Comparison of ENCODE assay signal across 8 cellular contexts in the genomic region with DNA sequence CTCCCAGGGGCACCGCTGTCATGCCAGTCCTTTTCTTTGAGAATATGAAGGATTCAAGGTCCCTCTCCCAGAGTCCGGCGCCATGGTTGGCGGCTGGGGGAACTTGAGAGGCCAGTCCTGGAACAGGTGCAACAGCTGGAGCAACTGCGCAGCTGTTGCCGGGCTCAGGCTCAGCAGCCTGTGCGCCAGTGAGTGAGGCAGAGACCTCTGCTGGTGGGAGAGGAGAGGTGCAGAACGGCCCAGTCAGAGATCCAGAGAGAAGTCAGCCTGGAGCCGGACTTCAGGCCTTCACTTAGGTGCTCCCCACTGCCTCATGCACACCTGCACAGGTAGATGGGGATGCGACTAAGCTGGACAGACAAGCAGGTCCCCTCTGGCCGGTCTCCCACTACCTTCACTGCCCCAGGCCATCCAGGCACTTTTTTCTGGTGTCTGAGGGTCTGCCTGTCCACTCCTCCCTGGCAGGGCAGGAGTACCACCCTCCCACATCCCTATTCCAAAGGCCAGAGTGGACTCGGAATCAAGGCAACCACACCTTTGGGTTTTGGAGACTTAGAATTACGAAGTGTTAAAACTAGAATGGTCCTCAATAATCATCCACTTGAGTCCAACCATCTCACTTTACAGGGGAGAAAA. TPM values are rescaled to one million over a fixed set of nuclear protein-coding genes. Genes with fewer than 3 reads are reported as not detected.
A peak's percentile ranks its signal among the peaks of the same experiment; 100 is the strongest.
DNase-seq lines count a peak whose midpoint lies in the region; ATAC-seq and TF ChIP-seq lines count a peak whose summit lies in the region.

No MANE protein-coding gene starts in this region.

- peak overlapping the region in 18 of 59 donors; percentile 7 to 71 (median 32) for H3K27ac ChIP-seq in dorsolateral prefrontal cortex

- peaks cover 56% of the 10 kb centered on the region for H3K27me3 Mint-ChIP-seq in activated CD4-positive, alpha-beta T cell treated with anti-CD3 and anti-CD28 coated beads, Interleukin-2, amount 10 ng/mL, durations not matched to agents 24 days and 14 days

- no peaks in the 10 kb centered on the region for H3K4me1 Mint-ChIP-seq in activated CD4-positive, alpha-beta T cell treated with anti-CD3 and anti-CD28 coated beads, Interleukin-2, amount 10 ng/mL, durations not matched to agents 24 days and 14 days

- H3K27me3 ChIP-seq in dorsolateral prefrontal cortex = peaks cover 0 to 11% (median 0%) of the 10 kb centered on the region in 45 donors

- no peaks in the 10 kb centered on the region for H3K9me3 Mint-ChIP-seq in activated CD4-positive, alpha-beta T cell treated with anti-CD3 and anti-CD28 coated beads, Interleukin-2, amount 10 ng/mL, durations not matched to agents 24 days and 14 days

- intact Hi-C loops in activated CD4-positive, alpha-beta T cell treated with anti-CD3 and anti-CD28 coated beads, Interleukin-2, amount 10 ng/mL, durations not matched to agents 24 days and 14 days (cut with micrococcal nuclease) = loop anchor here (1.0 to 10.0 kb wide), 3 partner anchors 24 to 272 kb away; no protein-coding TSS in a partner anchor
- intact Hi-C loops in dorsolateral prefrontal cortex (cut with DNase I) = loop anchor here (5.0 to 10.0 kb wide), 2 partner anchors 94 to 132 kb away; partner anchors contain the start of gene POLD3 (in 1 of the 2)

- H3K4me3 ChIP-seq in dorsolateral prefrontal cortex = no peak overlapping the region

- ATAC-seq in GM18502 (IDR thresholded peaks at IDR 0.05; ENCODE audit: poor library complexity, unreplicated experiment) = peak; percentile 88
- ATAC-seq in HG03095 (IDR thresholded peaks at IDR 0.05; ENCODE audit: unreplicated experiment) = peak; percentile 91

- DNase-seq in A172 (ENCODE audit: low spot score) = peak; percentile 54
- peak; percentile 71 for DNase-seq in NCI-H510A treated with DMSO at 0.1 percent for 48 hours (lab: John Stamatoyannopoulos, UW)
- DNase-seq in activated CD4-positive, alpha-beta T cell treated with anti-CD3 and anti-CD28 coated beads, Interleukin-2, amount 10 ng/mL, durations not matched to agents 24 days and 14 days = peak; percentile 85
- peak; percentile 54 to 82 (median 72) for DNase-seq in dorsolateral prefrontal cortex
- DNase-seq in lung microvascular endothelial cell (ENCODE audit: low read depth in 2 of 2) = peak; percentile 70 to 80
- DNase-seq in stimulated activated CD8-positive, alpha-beta memory T cell treated with anti-CD3 and anti-CD28 coated beads, Interleukin-12 subunit alpha, Interleukin-12 subunit beta, amount 100 ng/mL, for 4 hours (ENCODE audit: low read depth) = peak; percentile 13

- H3K4me3 Mint-ChIP-seq in activated CD4-positive, alpha-beta T cell treated with anti-CD3 and anti-CD28 coated beads, Interleukin-2, amount 10 ng/mL, durations not matched to agents 24 days and 14 days = no peak overlapping the region

- no peaks in the 10 kb centered on the region for H3K36me3 Mint-ChIP-seq in activated CD4-positive, alpha-beta T cell treated with anti-CD3 and anti-CD28 coated beads, Interleukin-2, amount 10 ng/mL, durations not matched to agents 24 days and 14 days (ENCODE audit: low read depth)

- TF ChIP-seq CTCF in dorsolateral prefrontal cortex (IDR thresholded peaks at IDR 0.05 in 54 of 56, conservative IDR thresholded peaks at IDR 0.05 in 2 of 56; ENCODE audit: low read depth in 1 of 56, partially characterized antibody in 56 of 56) = peak; percentile 58 to 98 (median 91)

- H3K27ac Mint-ChIP-seq in activated CD4-positive, alpha-beta T cell treated with anti-CD3 and anti-CD28 coated beads, Interleukin-2, amount 10 ng/mL, durations not matched to agents 24 days and 14 days = no peak overlapping the region

RNA-seq across cellular contexts. Expression of gene CHRDL2, which starts 4.6 kb away (rescaled TPM):
- not detected in 2 replicates for total RNA-seq in A172 (2014; rRNA removed; shearing (Covaris generic))
- not detected in 2 replicates for total RNA-seq in activated CD4-positive, alpha-beta T cell treated with anti-CD3 and anti-CD28 coated beads, Interleukin-2, amount 10 ng/mL, durations not matched to agents 24 days and 14 days
- 1 to 10 TPM in 15 of 120 experiments, under 1 TPM in 34, not detected in 71; 0.27 to 3.1 (median 0.79) TPM for total RNA-seq in dorsolateral prefrontal cortex
- 0.65 TPM in 1 of 2 replicates, not detected in the other for total RNA-seq in lung microvascular endothelial cell

RNA-seq across cellular contexts. Expression of gene RNF169, which starts 22.0 kb away (rescaled TPM):
- 23.2 and 28.6 TPM in 2 replicates for total RNA-seq in A172 (2014; rRNA removed; shearing (Covaris generic))
- total RNA-seq in activated CD4-positive, alpha-beta T cell treated with anti-CD3 and anti-CD28 coated beads, Interleukin-2, amount 10 ng/mL, durations not matched to agents 24 days and 14 days = 15.2 TPM in 2 replicates
- total RNA-seq in dorsolateral prefrontal cortex (10 to 100 TPM; 13.4 to 32.9 (median 19.4) TPM), lung microvascular endothelial cell (11.7 and 12.4 TPM in 2 replicates)

Comparison
In these comparisons a context has a peak if more than half of its experiments do, and no peak if none do; other contexts are left out.
1. DNase-seq: peak in every context shown above with its lines; median percentile 85 in activated CD4-positive, alpha-beta T cell treated with anti-CD3 and anti-CD28 coated beads, Interleukin-2, amount 10 ng/mL, durations not matched to agents 24 days and 14 days; 75 in lung microvascular endothelial cell; 72 in dorsolateral prefrontal cortex; 71 in NCI-H510A treated with DMSO at 0.1 percent for 48 hours; 54 in A172; 13 in stimulated activated CD8-positive, alpha-beta memory T cell treated with anti-CD3 and anti-CD28 coated beads, Interleukin-12 subunit alpha, Interleukin-12 subunit beta, amount 100 ng/mL, for 4 hours.